Comparison of ENCODE assay signal across 17 cellular contexts in the genomic region with DNA sequence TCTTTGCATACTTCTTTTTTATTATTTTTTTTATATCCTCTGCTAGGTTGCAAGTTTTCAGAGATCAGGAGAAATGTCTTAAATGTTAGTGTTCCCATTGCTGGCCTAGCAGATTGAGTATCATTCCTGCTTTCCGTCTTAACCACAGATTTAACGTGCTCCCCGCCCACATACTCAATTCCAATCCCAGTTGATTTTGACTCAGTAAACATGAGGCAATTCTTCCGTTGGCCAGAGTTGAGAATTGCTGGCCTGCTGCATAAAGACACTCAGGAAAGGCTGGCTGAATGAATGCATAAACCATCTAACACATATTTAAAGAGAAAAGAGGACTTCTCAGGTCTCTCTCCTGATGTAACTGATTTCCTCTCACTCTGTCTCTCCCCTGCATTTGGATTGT. TPM values are rescaled to one million over a fixed set of nuclear protein-coding genes. Genes with fewer than 3 reads are reported as not detected.
DNase-seq lines count a peak whose midpoint lies in the region; ATAC-seq lines count a peak whose summit lies in the region.
"Had no signal": no experiment of that assay in that cellular context is flagged by ENCODE, and none has a peak within 500 bp of the region (broad histone marks: within the 10 kb centered on the region; RNA-seq: fewer than 3 reads in every experiment).

No MANE protein-coding gene starts in this region.

- H3K27me3 Mint-ChIP-seq in central memory CD8-positive, alpha-beta T cell = no peaks in the 10 kb centered on the region
- H3K27me3 Mint-ChIP-seq in natural killer cell treated with Interleukin-12 subunit alpha and Interleukin-12 subunit beta and Interleukin-15 and Interleukin-18, amount 100 ng/mL, for 72 hours = peaks cover 0 to 3% of the 10 kb centered on the region in 2 donors

- H2BK12ac ChIP-seq in mesenchymal stem cell (ENCODE audit: low read length in 2 of 2) = no peak overlapping the region

- H3K4ac ChIP-seq in mesenchymal stem cell (ENCODE audit: low read depth in 1 of 2, low read length in 2 of 2) = no peak overlapping the region

- peak overlapping the region; percentile 37 for H3K9ac ChIP-seq in mesenchymal stem cell (ENCODE audit: low read length)

- H2AK5ac ChIP-seq in mesenchymal stem cell (ENCODE audit: low read length, severe bottlenecking) = no peak overlapping the region

- no peak overlapping the region for H3K4me3 Mint-ChIP-seq in central memory CD8-positive, alpha-beta T cell
- H3K4me3 Mint-ChIP-seq in natural killer cell treated with Interleukin-12 subunit alpha and Interleukin-12 subunit beta and Interleukin-15 and Interleukin-18, amount 100 ng/mL, for 72 hours = no peak overlapping the region
- H3K4me3 Mint-ChIP-seq: activated naive CD8-positive, alpha-beta T cell treated with anti-CD3 and anti-CD28 coated beads, Interleukin-2, amount 10 ng/mL, durations not matched to agents 7 days and 5 days had no signal

- no peak overlapping the region for H3K23ac ChIP-seq in mesenchymal stem cell (ENCODE audit: low read length in 2 of 2)

- peak overlapping the region in 1 of 2 experiments; percentile 17 for H3K4me3 ChIP-seq in mesenchymal stem cell (ENCODE audit: insufficient read depth in 1 of 2, low read depth in 1 of 2, low read length in 2 of 2)
- H3K4me3 ChIP-seq: heart right ventricle, Peyer's patch, skin epidermis, tibial artery had no signal

- no peaks in the 10 kb centered on the region for H3K27me3 ChIP-seq in mesenchymal stem cell (ENCODE audit: control insufficient read depth in 1 of 2, insufficient read depth in 1 of 2, low read length in 2 of 2)
- H3K27me3 ChIP-seq: heart right ventricle, Peyer's patch, tibial artery had no signal

- 71% methylated on average over 4 of the region's 4 CpGs for WGBS in mesenchymal stem cell

- H2BK5ac ChIP-seq in mesenchymal stem cell (ENCODE audit: low read depth, low read length, poor library complexity, severe bottlenecking) = no peak overlapping the region

- no peak overlapping the region for H3K4me2 ChIP-seq in mesenchymal stem cell (ENCODE audit: low read length, poor library complexity, severe bottlenecking)

- no peak overlapping the region for H3K27ac ChIP-seq in mesenchymal stem cell (ENCODE audit: low read length, poor library complexity, severe bottlenecking)
- H3K27ac ChIP-seq: heart right ventricle, Peyer's patch, tibial artery had no signal

- H3K9me3 Mint-ChIP-seq in central memory CD8-positive, alpha-beta T cell = peaks cover 5% of the 10 kb centered on the region
- H3K9me3 Mint-ChIP-seq in natural killer cell treated with Interleukin-12 subunit alpha and Interleukin-12 subunit beta and Interleukin-15 and Interleukin-18, amount 100 ng/mL, for 72 hours = no peaks in the 10 kb centered on the region

- no peak overlapping the region for H4K8ac ChIP-seq in mesenchymal stem cell (ENCODE audit: low read length)

- H2BK15ac ChIP-seq in mesenchymal stem cell (ENCODE audit: low read depth, poor library complexity, severe bottlenecking) = no peak overlapping the region

- peak overlapping the region; percentile 27 for H3K27ac Mint-ChIP-seq in central memory CD8-positive, alpha-beta T cell (ENCODE audit: low read depth)
- H3K27ac Mint-ChIP-seq in natural killer cell treated with Interleukin-12 subunit alpha and Interleukin-12 subunit beta and Interleukin-15 and Interleukin-18, amount 100 ng/mL, for 72 hours = no peak overlapping the region
- H3K27ac Mint-ChIP-seq: activated naive CD8-positive, alpha-beta T cell treated with anti-CD3 and anti-CD28 coated beads, Interleukin-2, amount 10 ng/mL, durations not matched to agents 7 days and 5 days had no signal

- no peaks in the 10 kb centered on the region for H3K36me3 ChIP-seq in mesenchymal stem cell (ENCODE audit: control insufficient read depth in 1 of 2, insufficient read depth in 2 of 2, low read depth in 1 of 2, low read length in 2 of 2)
- H3K36me3 ChIP-seq: Peyer's patch, tibial artery had no signal

- peaks cover 18% of the 10 kb centered on the region for H3K4me1 Mint-ChIP-seq in central memory CD8-positive, alpha-beta T cell
- H3K4me1 Mint-ChIP-seq in natural killer cell treated with Interleukin-12 subunit alpha and Interleukin-12 subunit beta and Interleukin-15 and Interleukin-18, amount 100 ng/mL, for 72 hours (ENCODE audit: low read depth in 2 of 2) = peaks cover 9 to 13% of the 10 kb centered on the region in 2 donors

- no peak overlapping the region for H2BK120ac ChIP-seq in mesenchymal stem cell (ENCODE audit: low read depth, low read length)

- H3K14ac ChIP-seq in mesenchymal stem cell (ENCODE audit: low read length in 2 of 2) = no peak overlapping the region

- no peak overlapping the region for H2AFZ ChIP-seq in mesenchymal stem cell (ENCODE audit: low read depth, low read length)

- ATAC-seq in central memory CD8-positive, alpha-beta T cell (replicated peaks; ENCODE audit: extremely low read depth, poor library complexity, severe bottlenecking) = no peak
- no peak for ATAC-seq in natural killer cell treated with Interleukin-12 subunit alpha and Interleukin-12 subunit beta and Interleukin-15 and Interleukin-18, amount 100 ng/mL, for 72 hours
- ATAC-seq in GM21423 (IDR thresholded peaks at IDR 0.05; ENCODE audit: unreplicated experiment) = no peak

- H3K79me1 ChIP-seq in mesenchymal stem cell (replicated peaks; ENCODE audit: low read length, poor library complexity, severe bottlenecking) = no peaks in the 10 kb centered on the region

- H3K36me3 Mint-ChIP-seq in central memory CD8-positive, alpha-beta T cell (ENCODE audit: insufficient read depth) = peaks cover 2% of the 10 kb centered on the region
- H3K36me3 Mint-ChIP-seq in natural killer cell treated with Interleukin-12 subunit alpha and Interleukin-12 subunit beta and Interleukin-15 and Interleukin-18, amount 100 ng/mL, for 72 hours = no peaks in the 10 kb centered on the region

- no peaks in the 10 kb centered on the region for H3K9me3 ChIP-seq in mesenchymal stem cell (ENCODE audit: control insufficient read depth, low read length)
- H3K9me3 ChIP-seq: heart right ventricle, Peyer's patch, tibial artery had no signal

- no peak overlapping the region for H4K91ac ChIP-seq in mesenchymal stem cell (ENCODE audit: low read length)

- H3K4me1 ChIP-seq in mesenchymal stem cell (ENCODE audit: control insufficient read depth, insufficient read depth, low read depth, low read length) = no peaks in the 10 kb centered on the region
- H3K4me1 ChIP-seq: Peyer's patch had no signal

- H3K18ac ChIP-seq in mesenchymal stem cell (ENCODE audit: low read depth in 1 of 2, low read length in 2 of 2) = no peak overlapping the region

- peak; percentile 83 for DNase-seq in AG20443 (ENCODE audit: low spot score)
- DNase-seq in LHCN-M2 (ENCODE audit: low read depth) = peak; percentile 32
- DNase-seq in central memory CD8-positive, alpha-beta T cell (ENCODE audit: low spot score in 2 of 2) = no peak
- DNase-seq in mesenchymal stem cell = peak; percentile 51
- no peak for DNase-seq in natural killer cell treated with Interleukin-12 subunit alpha and Interleukin-12 subunit beta and Interleukin-15 and Interleukin-18, amount 100 ng/mL, for 72 hours (ENCODE audit: low spot score)
- DNase-seq in cerebellar cortex (ENCODE audit: low spot score) = no peak
- no peak for DNase-seq in stimulated activated CD4-positive, alpha-beta T cell treated with anti-CD3 and anti-CD28 coated beads, Interleukin-15, amount 100 ng/mL, for 24 hours
- DNase-seq: activated naive CD8-positive, alpha-beta T cell treated with anti-CD3 and anti-CD28 coated beads, Interleukin-2, amount 10 ng/mL, durations not matched to agents 7 days and 5 days; activated T-cell treated with anti-CD3 and anti-CD28 coated beads, Interleukin-2, amount 50 U/mL, for 48 hours; C1 segment of cervical spinal cord; heart right ventricle; kidney; NCI-H69; Peyer's patch had no signal

RNA-seq across cellular contexts. Expression of a gene that starts 46.8 kb away (rescaled TPM):
- total RNA-seq in LHCN-M2 (2014; rRNA removed) = 7.2 and 8.1 TPM in 2 replicates
- 2.8 TPM for polyA plus RNA-seq in LHCN-M2 (2012)
- polyA plus RNA-seq in mesenchymal stem cell (2013, experiment 1 of 2) = 7.8 TPM
- polyA plus RNA-seq in mesenchymal stem cell (2013, experiment 2 of 2) = 8.1 TPM
- 1 to 10 TPM; 3.8 to 5.9 TPM for total RNA-seq in natural killer cell treated with Interleukin-12 subunit alpha and Interleukin-12 subunit beta and Interleukin-15 and Interleukin-18, amount 100 ng/mL, for 72 hours

RNA-seq across cellular contexts. Expression of a gene that starts 51.0 kb away (rescaled TPM):
- total RNA-seq in LHCN-M2 (2014; rRNA removed) = 0.19 TPM in 1 of 2 replicates, not detected in the other
- 0.39 TPM for polyA plus RNA-seq in LHCN-M2 (2012)
- polyA plus RNA-seq in mesenchymal stem cell (2013, experiment 1 of 2) = 1.1 TPM
- polyA plus RNA-seq in mesenchymal stem cell (2013, experiment 2 of 2) = 1.1 TPM
- total RNA-seq in natural killer cell treated with Interleukin-12 subunit alpha and Interleukin-12 subunit beta and Interleukin-15 and Interleukin-18, amount 100 ng/mL, for 72 hours = 1 to 10 TPM in 1 of 2 donors, under 1 TPM in 1; 0.78 to 2.6 TPM

Comparison
In these comparisons a context has a peak if more than half of its experiments do, and no peak if none do; other contexts are left out.
1. DNase-seq: peak in AG20443 (single experiment), LHCN-M2 (single experiment) and mesenchymal stem cell (single experiment); none in central memory CD8-positive, alpha-beta T cell (0 of 2), natural killer cell treated with Interleukin-12 subunit alpha and Interleukin-12 subunit beta and Interleukin-15 and Interleukin-18, amount 100 ng/mL, for 72 hours (single experiment), cerebellar cortex (single experiment) and stimulated activated CD4-positive, alpha-beta T cell treated with anti-CD3 and anti-CD28 coated beads, Interleukin-15, amount 100 ng/mL, for 24 hours (single experiment).